9 cellular contexts compared by ENCODE assay signal in the genomic region with DNA sequence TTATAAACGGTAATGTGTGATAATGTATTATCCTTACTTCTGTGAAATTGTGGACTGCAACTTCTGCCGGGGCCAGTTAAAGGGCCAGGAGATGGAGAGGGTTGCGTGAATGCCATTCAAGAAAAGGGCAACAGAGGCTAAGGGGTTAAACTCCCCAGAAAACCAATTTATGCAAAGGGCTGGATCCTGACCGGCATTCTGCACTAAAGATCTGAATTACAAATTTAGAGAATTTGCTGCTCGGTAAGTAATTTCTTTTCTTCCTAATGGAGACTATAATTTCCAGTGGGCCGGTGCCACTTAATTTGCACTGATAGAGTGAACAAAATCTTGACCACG.
DNase-seq lines count a peak whose midpoint lies in the region; ATAC-seq and TF ChIP-seq lines count a peak whose summit lies in the region.
"Had no signal": no experiment of that assay in that cellular context is flagged by ENCODE, and none has a peak within 500 bp of the region (broad histone marks: within the 10 kb centered on the region; RNA-seq: fewer than 3 reads in every experiment).

No MANE protein-coding gene starts in this region.

- H3K9me2 ChIP-seq in GM23338 (ENCODE audit: insufficient read depth) = no peaks in the 10 kb centered on the region

- H3K27ac Mint-ChIP-seq in GM23338 = peak overlapping the region; percentile 95
- H3K27ac Mint-ChIP-seq in stimulated activated effector memory CD8-positive, alpha-beta T cell treated with anti-CD3 and anti-CD28 coated beads, Interleukin-12 subunit alpha, Interleukin-12 subunit beta, amount 100 ng/mL, for 72 hours = no peak overlapping the region
- H3K27ac Mint-ChIP-seq: activated T-helper 1 cell treated with anti-CD3 and anti-CD28 coated beads, Interleukin-12 subunit alpha, Interleukin-12 subunit beta, Interleukin-2, Interleukin-4 antibody, amounts not matched to agents 30 ng/mL and 10 ng/mL and 1 ng/mL, durations not matched to agents 14 hours and 24 hours and 36 hours had no signal

- H3K9ac ChIP-seq in skeletal muscle satellite cell (ENCODE audit: low read depth, low read length) = peak overlapping the region; percentile 84

- TF ChIP-seq CTCF in GM23338 (conservative IDR thresholded peaks at IDR 0.05; ENCODE audit: low read depth in 2 of 2) = no peak

- H3K4me2 ChIP-seq in GM23338 (peak overlapping the region; percentile 61), skeletal muscle satellite cell (ENCODE audit: low read length) (peak overlapping the region; percentile 62)

- peaks cover 5% of the 10 kb centered on the region for H3K27me3 Mint-ChIP-seq in GM23338 (ENCODE audit: insufficient read depth, low read depth, poor library complexity)

- peak overlapping the region; percentile 38 for H3K4me3 ChIP-seq in GM23338
- peak overlapping the region; percentile 47 for H3K4me3 ChIP-seq in SJCRH30
- peak overlapping the region; percentile 11; the same call in 1 of the 2 replicates for H3K4me3 ChIP-seq in iPS-18c (ENCODE audit: insufficient read depth, low read depth, low read length)
- peak overlapping the region; percentile 42 for H3K4me3 ChIP-seq in skeletal muscle satellite cell (ENCODE audit: low read length)

- H3K79me2 ChIP-seq in GM23338 (replicated peaks; ENCODE audit: insufficient read depth) = no peaks in the 10 kb centered on the region

- no peaks in the 10 kb centered on the region for H3K9me3 Mint-ChIP-seq in GM23338
- no peaks in the 10 kb centered on the region for H3K9me3 Mint-ChIP-seq in stimulated activated effector memory CD8-positive, alpha-beta T cell treated with anti-CD3 and anti-CD28 coated beads, Interleukin-12 subunit alpha, Interleukin-12 subunit beta, amount 100 ng/mL, for 72 hours
- H3K9me3 Mint-ChIP-seq: activated T-helper 1 cell treated with anti-CD3 and anti-CD28 coated beads, Interleukin-12 subunit alpha, Interleukin-12 subunit beta, Interleukin-2, Interleukin-4 antibody, amounts not matched to agents 30 ng/mL and 10 ng/mL and 1 ng/mL, durations not matched to agents 14 hours and 24 hours and 36 hours had no signal

- H2AFZ ChIP-seq in GM23338 = peak overlapping the region; percentile 57; the same call in 1 of the 2 replicates

- H3K4me1 ChIP-seq in GM23338 (ENCODE audit: insufficient read depth) (peaks cover 35% of the 10 kb centered on the region), SJCRH30 (peaks cover 33% of the 10 kb centered on the region), skeletal muscle satellite cell (ENCODE audit: control insufficient read depth, insufficient read depth, low read length) (peaks cover 35% of the 10 kb centered on the region)

- peak overlapping the region; percentile 72 for H3K27ac ChIP-seq in GM23338 (ENCODE audit: low read depth)
- peak overlapping the region; percentile 25 for H3K27ac ChIP-seq in SJCRH30

- peak overlapping the region; percentile 64 for H3K4me3 Mint-ChIP-seq in GM23338
- H3K4me3 Mint-ChIP-seq in stimulated activated effector memory CD8-positive, alpha-beta T cell treated with anti-CD3 and anti-CD28 coated beads, Interleukin-12 subunit alpha, Interleukin-12 subunit beta, amount 100 ng/mL, for 72 hours = no peak overlapping the region
- H3K4me3 Mint-ChIP-seq: activated T-helper 1 cell treated with anti-CD3 and anti-CD28 coated beads, Interleukin-12 subunit alpha, Interleukin-12 subunit beta, Interleukin-2, Interleukin-4 antibody, amounts not matched to agents 30 ng/mL and 10 ng/mL and 1 ng/mL, durations not matched to agents 14 hours and 24 hours and 36 hours had no signal

- no peaks in the 10 kb centered on the region for H3K36me3 Mint-ChIP-seq in GM23338 (ENCODE audit: low read depth)
- H3K36me3 Mint-ChIP-seq in stimulated activated effector memory CD8-positive, alpha-beta T cell treated with anti-CD3 and anti-CD28 coated beads, Interleukin-12 subunit alpha, Interleukin-12 subunit beta, amount 100 ng/mL, for 72 hours = no peaks in the 10 kb centered on the region

- peaks cover 51% of the 10 kb centered on the region for H3K4me1 Mint-ChIP-seq in GM23338
- peaks cover 34% of the 10 kb centered on the region for H3K4me1 Mint-ChIP-seq in stimulated activated effector memory CD8-positive, alpha-beta T cell treated with anti-CD3 and anti-CD28 coated beads, Interleukin-12 subunit alpha, Interleukin-12 subunit beta, amount 100 ng/mL, for 72 hours

- H3K9me3 ChIP-seq in SJCRH30 (replicated peaks) = no peaks in the 10 kb centered on the region
- no peaks in the 10 kb centered on the region for H3K9me3 ChIP-seq in iPS-18c (ENCODE audit: control insufficient read depth, insufficient read depth, low read length)
- no peaks in the 10 kb centered on the region for H3K9me3 ChIP-seq in skeletal muscle satellite cell (replicated peaks; ENCODE audit: low read length)

- no peak for DNase-seq in GM23338 (ENCODE audit: low spot score)
- DNase-seq in SJCRH30 = peak in 1 of 2 experiments; percentile 55
- DNase-seq in mesenteric fat pad (ENCODE audit: low spot score) = no peak
- no peak for DNase-seq in COLO668 (lab: John Stamatoyannopoulos, UW; ENCODE audit: unreplicated experiment)
- no peak for DNase-seq in stimulated activated CD8-positive, alpha-beta memory T cell treated with anti-CD3 and anti-CD28 coated beads, Interleukin-4, amount 100 ng/mL, for 48 hours
- DNase-seq in stimulated activated effector memory CD8-positive, alpha-beta T cell treated with anti-CD3 and anti-CD28 coated beads, Interleukin-12 subunit alpha, Interleukin-12 subunit beta, amount 100 ng/mL, for 72 hours (ENCODE audit: low spot score in 2 of 2) = no peak

- H3K27me3 ChIP-seq in GM23338 (ENCODE audit: insufficient read depth) = no peaks in the 10 kb centered on the region
- H3K27me3 ChIP-seq in SJCRH30 = no peaks in the 10 kb centered on the region
- H3K27me3 ChIP-seq in skeletal muscle satellite cell (ENCODE audit: control insufficient read depth, insufficient read depth, low read length) = no peaks in the 10 kb centered on the region

- no peaks in the 10 kb centered on the region for H3K36me3 ChIP-seq in GM23338 (ENCODE audit: insufficient read depth)
- no peaks in the 10 kb centered on the region for H3K36me3 ChIP-seq in SJCRH30
- no peaks in the 10 kb centered on the region for H3K36me3 ChIP-seq in skeletal muscle satellite cell (ENCODE audit: insufficient read depth, low read length)

- no peaks in the 10 kb centered on the region for H4K20me1 ChIP-seq in GM23338 (replicated peaks; ENCODE audit: insufficient read depth)

- H3F3A ChIP-seq in GM23338 (replicated peaks; ENCODE audit: low read depth) = no peaks in the 10 kb centered on the region

- ATAC-seq in GM23338 = no peak
- ATAC-seq in stimulated activated effector memory CD8-positive, alpha-beta T cell treated with anti-CD3 and anti-CD28 coated beads, Interleukin-12 subunit alpha, Interleukin-12 subunit beta, amount 100 ng/mL, for 72 hours = no peak

TF ChIP-seq in GM23338, 12 proteins besides CTCF, POLR2A, EP300 and RAD21 (continues in another document):
- TF ChIP-seq EZH2 (IDR thresholded peaks at IDR 0.05; ENCODE audit: low read depth, unreplicated experiment) = no peak
- TF ChIP-seq POLR2AphosphoS5 (IDR thresholded peaks at IDR 0.05; ENCODE audit: low read depth) = no peak
- TF ChIP-seq STAT1 (IDR thresholded peaks at IDR 0.05; ENCODE audit: unreplicated experiment) = no peak
- TF ChIP-seq, protein P1, sequence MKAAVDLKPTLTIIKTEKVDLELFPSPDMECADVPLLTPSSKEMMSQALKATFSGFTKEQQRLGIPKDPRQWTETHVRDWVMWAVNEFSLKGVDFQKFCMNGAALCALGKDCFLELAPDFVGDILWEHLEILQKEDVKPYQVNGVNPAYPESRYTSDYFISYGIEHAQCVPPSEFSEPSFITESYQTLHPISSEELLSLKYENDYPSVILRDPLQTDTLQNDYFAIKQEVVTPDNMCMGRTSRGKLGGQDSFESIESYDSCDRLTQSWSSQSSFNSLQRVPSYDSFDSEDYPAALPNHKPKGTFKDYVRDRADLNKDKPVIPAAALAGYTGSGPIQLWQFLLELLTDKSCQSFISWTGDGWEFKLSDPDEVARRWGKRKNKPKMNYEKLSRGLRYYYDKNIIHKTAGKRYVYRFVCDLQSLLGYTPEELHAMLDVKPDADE (IDR thresholded peaks at IDR 0.05) = no peak
- no peak for TF ChIP-seq JUNB (IDR thresholded peaks at IDR 0.05; ENCODE audit: unreplicated experiment)
- no peak for TF ChIP-seq REST (IDR thresholded peaks at IDR 0.05; ENCODE audit: unreplicated experiment)
